Comparison of ENCODE assay signal across 19 cellular contexts in the genomic region with DNA sequence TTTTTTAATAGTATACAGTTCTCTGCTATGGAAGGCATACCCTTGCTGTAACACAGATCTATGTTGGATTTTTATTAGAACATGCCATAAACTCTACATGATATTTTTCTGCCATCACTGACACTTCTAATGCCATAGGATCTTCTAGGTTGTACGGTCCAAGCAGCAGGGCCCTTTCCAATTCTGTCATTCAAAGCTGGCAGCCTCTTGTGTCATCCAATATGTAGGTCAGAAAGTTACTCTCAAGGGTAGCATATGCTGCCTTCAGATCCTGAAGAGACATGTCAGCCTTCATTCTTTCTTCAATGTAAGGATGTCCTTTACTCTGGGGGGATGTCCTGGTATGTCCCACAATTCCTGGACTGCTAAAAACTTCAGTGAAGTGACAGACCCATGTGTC.
"Had no signal": no experiment of that assay in that cellular context is flagged by ENCODE, and none has a peak within 500 bp of the region (broad histone marks: within the 10 kb centered on the region; RNA-seq: fewer than 3 reads in every experiment).

No MANE protein-coding gene starts in this region.

- H3K36me3 ChIP-seq: esophagus muscularis mucosa, heart right ventricle, left lung, lower lobe of right lung had no signal

- H3K27me3 ChIP-seq: esophagus muscularis mucosa, foreskin keratinocyte, left lung had no signal

- H3K9me3 ChIP-seq: esophagus muscularis mucosa, heart right ventricle, left lung, lower lobe of right lung, mucosa of descending colon had no signal

- ATAC-seq: foreskin keratinocyte; heart right ventricle; left cardiac atrium; left lung; left ventricle myocardium superior; lower lobe of right lung; mucosa of descending colon; naive thymus-derived CD8-positive, alpha-beta T cell had no signal

- H3K27ac ChIP-seq: coronary artery, dorsolateral prefrontal cortex, esophagus muscularis mucosa, foreskin keratinocyte, heart right ventricle, left lung, lower lobe of right lung had no signal

- H3K4me1 ChIP-seq: esophagus muscularis mucosa, foreskin keratinocyte, heart right ventricle, left lung, lower lobe of right lung had no signal

- DNase-seq: dermis blood vessel endothelial cell; dorsolateral prefrontal cortex; effector CD4-positive, alpha-beta T cell; effector memory CD4-positive, alpha-beta T cell; foreskin keratinocyte; glutamatergic neuron; head of caudate nucleus; heart right ventricle; hippocampal formation; left cardiac atrium; left lung; left ventricle myocardium superior; lower lobe of right lung; mesenchymal stem cell; mucosa of descending colon; naive B cell; naive thymus-derived CD8-positive, alpha-beta T cell had no signal

- H3K4me3 ChIP-seq: coronary artery, dorsolateral prefrontal cortex, esophagus muscularis mucosa, heart right ventricle, left lung, lower lobe of right lung, mucosa of descending colon had no signal
